ENCODE assay signal across 8 cellular contexts in the genomic region with DNA sequence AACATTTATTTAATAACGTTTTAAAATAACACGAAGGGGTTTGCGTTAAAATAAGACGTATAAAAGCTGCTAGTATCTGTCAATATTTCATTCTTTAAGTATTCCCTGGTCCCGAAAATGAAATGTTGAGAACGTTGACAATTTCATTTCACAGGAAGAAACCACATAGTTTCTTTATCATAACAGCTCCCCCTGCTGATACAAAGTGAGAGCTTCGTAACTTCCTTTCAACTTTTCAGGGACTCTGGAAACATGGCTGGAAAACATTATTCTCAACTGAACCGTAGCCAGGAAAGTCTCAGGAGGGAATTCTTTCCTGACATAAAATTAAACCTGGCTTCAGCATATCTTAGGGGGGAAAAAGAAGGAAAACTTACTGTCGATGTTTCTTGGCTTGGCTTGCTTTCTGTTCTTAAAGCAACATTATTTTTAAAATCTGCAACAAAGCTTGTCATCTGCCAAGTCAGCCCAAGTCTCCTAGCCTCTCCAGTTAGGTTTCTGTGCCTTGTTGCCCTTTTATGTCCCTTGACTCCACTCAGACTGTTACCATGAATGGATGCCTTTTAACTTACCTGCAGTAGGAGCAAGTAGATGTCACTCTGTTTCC.
A peak's percentile ranks its signal among the peaks of the same experiment; 100 is the strongest.
DNase-seq lines count a peak whose midpoint lies in the region; ATAC-seq and TF ChIP-seq lines count a peak whose summit lies in the region.

No MANE protein-coding gene starts in this region.

- H3K4me2 ChIP-seq in smooth muscle cell, result peak overlapping the region; percentile 57

- ATAC-seq in HG03432 (IDR thresholded peaks at IDR 0.05; ENCODE audit: unreplicated experiment), result no peak

- peak overlapping the region; percentile 22 for H2AFZ ChIP-seq in smooth muscle cell (ENCODE audit: low read depth)

- H3F3A ChIP-seq in smooth muscle cell (ENCODE audit: low read depth), result no peaks in the 10 kb centered on the region

- CTCF ChIA-PET in AG04449 (lab: Yijun Ruan, JAX) (interaction anchor here (0.6 to 5.3 kb wide), 49 partner anchors 8 to 382 kb away, joined by 3 to 111 read pairs (median 7); a partner anchor contains a TSS), GM10248 (lab: Yijun Ruan, JAX) (interaction anchor here (0.8 to 2.8 kb wide), 15 partner anchors 9 to 1106 kb away, joined by 3 to 39 read pairs (median 5); no protein-coding TSS in a partner anchor)

- TF ChIP-seq CTCF in AG04449 (IDR thresholded peaks at IDR 0.05; ENCODE audit: insufficient read depth, low read length, missing control alignments), result peak; percentile 44
- peak; percentile 54 for TF ChIP-seq CTCF in GM10248 (IDR thresholded peaks at IDR 0.05; ENCODE audit: control extremely low read depth, extremely low read depth, low read depth, missing control alignments)
- peak; percentile 77 for TF ChIP-seq CTCF in smooth muscle cell (IDR thresholded peaks at IDR 0.05; ENCODE audit: borderline replicate concordance, insufficient read depth, poor library complexity, severe bottlenecking)

- POLR2A ChIA-PET in AG04449 (lab: Yijun Ruan, JAX) (interaction anchor here (0.7 to 2.8 kb wide), 8 partner anchors 23 to 165 kb away, joined by 3 to 39 read pairs (median 4); a partner anchor contains a TSS), GM10248 (lab: Yijun Ruan, JAX) (no interaction called here)

- DNase-seq in AG04449 (ENCODE audit: low read depth, low spot score) (no peak), GM10248 (ENCODE audit: extremely low spot score) (peak; percentile 19), NCI-H446 (lab: John Stamatoyannopoulos, UW) (peak; percentile 83 to 88), astrocyte of the hippocampus (ENCODE audit: low read depth, low spot score) (peak; percentile 76), iPS DF 4.7 (ENCODE audit: extremely low read depth, low spot score) (peak; percentile 30), smooth muscle cell (lab: John Stamatoyannopoulos, UW; ENCODE audit: unreplicated experiment) (no peak), T-helper 9 cell (no peak)

- no peaks in the 10 kb centered on the region for H3K27me3 ChIP-seq in smooth muscle cell (ENCODE audit: low read depth)

- H3K9ac ChIP-seq in smooth muscle cell (ENCODE audit: low read depth), result no peak overlapping the region

- no peak overlapping the region for H3K27ac ChIP-seq in smooth muscle cell (ENCODE audit: low read depth)

- H3K9me3 ChIP-seq in smooth muscle cell (replicated peaks; ENCODE audit: low read depth), result no peaks in the 10 kb centered on the region

- no peaks in the 10 kb centered on the region for H4K20me1 ChIP-seq in smooth muscle cell (ENCODE audit: low read depth)

- no peaks in the 10 kb centered on the region for H3K36me3 ChIP-seq in smooth muscle cell (ENCODE audit: low read depth)

- H3K4me3 ChIP-seq in AG04449 (ENCODE audit: low read depth, low read length), result no peak overlapping the region
- peak overlapping the region; percentile 18 for H3K4me3 ChIP-seq in smooth muscle cell

- WGBS in smooth muscle cell (ENCODE audit: low lambda C conversion rate), result 6% methylated on average over 9 of the region's 9 CpGs

- no peaks in the 10 kb centered on the region for H3K4me1 ChIP-seq in smooth muscle cell (ENCODE audit: low read depth)

- no peaks in the 10 kb centered on the region for H3K79me2 ChIP-seq in smooth muscle cell (ENCODE audit: low read depth)

Comparison
In these comparisons a context has a peak if more than half of its experiments do, and no peak if none do; other contexts are left out.
1. DNase-seq: peak in GM10248 (single experiment), NCI-H446 (2 of 2), astrocyte of the hippocampus (single experiment) and iPS DF 4.7 (single experiment); none in AG04449 (single experiment), smooth muscle cell (single experiment) and T-helper 9 cell (single experiment).
2. Peak in every context shown above with its lines, with median percentiles within 50 percentile points of each other: CTCF ChIP-seq.